In the genomic region with DNA sequence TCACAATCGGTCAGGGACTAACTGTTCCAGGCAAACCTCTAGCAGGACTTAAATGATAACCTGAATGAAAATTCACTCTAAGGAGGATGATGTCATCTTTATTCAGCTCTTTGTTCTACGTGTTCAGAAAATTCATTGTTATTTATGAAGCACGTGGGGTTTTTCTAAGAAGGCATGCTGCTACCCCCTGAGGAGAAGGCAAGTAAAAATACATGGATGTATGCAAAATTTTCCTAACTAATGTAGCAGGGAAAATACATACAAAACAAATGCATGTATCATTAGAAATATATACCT, we compare ENCODE assay signal across 13 cellular contexts. TPM values are rescaled to one million over a fixed set of nuclear protein-coding genes. Genes with fewer than 3 reads are reported as not detected.
DNase-seq lines count a peak whose midpoint lies in the region; ATAC-seq and TF ChIP-seq lines count a peak whose summit lies in the region.
"Had no signal": no experiment of that assay in that cellular context is flagged by ENCODE, and none has a peak within 500 bp of the region (broad histone marks: within the 10 kb centered on the region; RNA-seq: fewer than 3 reads in every experiment).

No MANE protein-coding gene starts in this region.

- no peak for TF ChIP-seq EP300 in neural cell (conservative IDR thresholded peaks at IDR 0.05; ENCODE audit: poor library complexity, severe bottlenecking)

- peak overlapping the region; percentile 31; the same call in 1 of the 2 replicates for H4K91ac ChIP-seq in IMR-90 (ENCODE audit: insufficient read depth, low read depth, low read length)

- H3K27me3 ChIP-seq in AG04450 (ENCODE audit: control insufficient read depth, insufficient read depth, low read length) (no peaks in the 10 kb centered on the region), IMR-90 (ENCODE audit: control insufficient read depth, insufficient read depth, low read length) (no peaks in the 10 kb centered on the region), endodermal cell (ENCODE audit: control insufficient read depth, insufficient read depth, low read length, poor library complexity, severe bottlenecking) (no peaks in the 10 kb centered on the region), neural cell (ENCODE audit: insufficient read depth, low read depth, low read length) (no peaks in the 10 kb centered on the region)

- H4K5ac ChIP-seq in IMR-90 (ENCODE audit: low read depth, low read length) = no peak overlapping the region

- no peak for ATAC-seq in IMR-90 (ENCODE audit: low read depth)
- ATAC-seq in GM18907 (IDR thresholded peaks at IDR 0.05; ENCODE audit: unreplicated experiment) = no peak

- peak overlapping the region; percentile 18; the same call in 1 of the 2 replicates for H2BK20ac ChIP-seq in IMR-90 (ENCODE audit: low read depth, low read length)

- POLR2A ChIA-PET in AG04450 (lab: Yijun Ruan, JAX) (no interaction called here), IMR-90 (lab: Charles Lee; ENCODE audit: unreplicated experiment) (no interaction called here)

- peak overlapping the region; percentile 5; the same call in 1 of the 3 replicates for H2BK15ac ChIP-seq in IMR-90 (ENCODE audit: low read depth, low read length)

- peaks cover 9% of the 10 kb centered on the region for H3K4me1 ChIP-seq in IMR-90 (ENCODE audit: control insufficient read depth, insufficient read depth, low read length)
- peaks cover 5% of the 10 kb centered on the region for H3K4me1 ChIP-seq in endodermal cell (ENCODE audit: control insufficient read depth, insufficient read depth, low read length)

- peak overlapping the region; percentile 40 for H3K4me3 Mint-ChIP-seq in endodermal cell

- no CpG with 5 or more reads among the region's 3 CpGs for WGBS in IMR-90 (ENCODE audit: extremely low coverage in 2 of 2, insufficient read length in 1 of 2), 2 experiments
- 38 to 52% methylated on average over 2 to 3 of the region's 3 CpGs for WGBS in endodermal cell (ENCODE audit: insufficient coverage in 1 of 2, insufficient read length in 1 of 2), 2 experiments

- H3K36me3 ChIP-seq in IMR-90 (ENCODE audit: control insufficient read depth, insufficient read depth, low read length) = no peaks in the 10 kb centered on the region
- no peaks in the 10 kb centered on the region for H3K36me3 ChIP-seq in endodermal cell (ENCODE audit: control insufficient read depth, insufficient read depth, low read length)
- H3K36me3 ChIP-seq in neural cell (ENCODE audit: insufficient read depth, low read length) = no peaks in the 10 kb centered on the region

- no peaks in the 10 kb centered on the region for H3K79me1 ChIP-seq in IMR-90 (ENCODE audit: low read depth in 1 of 2, low read length in 2 of 2)

- peaks cover 20% of the 10 kb centered on the region for H3K4me1 Mint-ChIP-seq in endodermal cell

- H3K4me2 ChIP-seq in IMR-90 (ENCODE audit: low read depth, low read length) (peak overlapping the region; percentile 18; the same call in 1 of the 2 replicates), neural cell (ENCODE audit: low read length) (peak overlapping the region; percentile 60)

- in situ Hi-C loops in IMR-90 (cut with MboI; ENCODE audit: low sequenced_read_pairs) = no loop called here

- peak overlapping the region; percentile 50; the same call in 1 of the 2 replicates for H3K4ac ChIP-seq in IMR-90 (ENCODE audit: low read depth, low read length)

- H2AK5ac ChIP-seq in IMR-90 (ENCODE audit: low read depth, low read length) = no peak overlapping the region

- H3K27ac ChIP-seq in AG04450 (ENCODE audit: low read depth, low read length) (peak overlapping the region; percentile 61), IMR-90 (ENCODE audit: insufficient read depth, low read length) (peak overlapping the region; percentile 30), endodermal cell (ENCODE audit: low read depth, low read length) (peak overlapping the region; percentile 97), neural cell (ENCODE audit: low read length) (peak overlapping the region; percentile 99)

- H3K36me3 Mint-ChIP-seq in endodermal cell (ENCODE audit: low read depth) = no peaks in the 10 kb centered on the region

- H3K9ac ChIP-seq in IMR-90 (ENCODE audit: low read depth, low read length) = no peak overlapping the region
- H3K9ac ChIP-seq in endodermal cell (ENCODE audit: extremely low read depth, low read length, poor library complexity, severe bottlenecking) = peak overlapping the region; percentile 6
- peak overlapping the region; percentile 96 for H3K9ac ChIP-seq in neural cell (ENCODE audit: low read length)

- H3K9me3 ChIP-seq in AG04450 (ENCODE audit: control insufficient read depth, insufficient read depth, low read length) (no peaks in the 10 kb centered on the region; the same call in 1 of the 2 replicates), IMR-90 (ENCODE audit: control insufficient read depth, insufficient read depth, low read length) (no peaks in the 10 kb centered on the region), endodermal cell (ENCODE audit: control insufficient read depth, low read length) (peaks cover under 1% of the 10 kb centered on the region), neural cell (ENCODE audit: low read length) (no peaks in the 10 kb centered on the region)

- H3K23ac ChIP-seq in IMR-90 (ENCODE audit: low read depth, low read length) = no peak overlapping the region

- TF ChIP-seq POLR2A in IMR-90 (IDR thresholded peaks at IDR 0.05; ENCODE audit: low read depth, low read length) = no peak

- peak overlapping the region; percentile 65; the same call in 1 of the 2 replicates for H3K14ac ChIP-seq in IMR-90 (replicated peaks; ENCODE audit: low read depth, low read length)

- H3K9me3 Mint-ChIP-seq in endodermal cell = peaks cover 3% of the 10 kb centered on the region

- no peaks in the 10 kb centered on the region for H3K27me3 Mint-ChIP-seq in endodermal cell (ENCODE audit: insufficient read depth)

- intact Hi-C loops in IMR-90 (cut with micrococcal nuclease) = no loop called here

- no peak overlapping the region for H2BK5ac ChIP-seq in IMR-90 (ENCODE audit: low read depth, low read length, poor library complexity, severe bottlenecking)

- no peak overlapping the region for H3K18ac ChIP-seq in IMR-90 (ENCODE audit: low read depth, low read length)

- peaks cover 3% of the 10 kb centered on the region for H3F3A ChIP-seq in neural cell (ENCODE audit: insufficient read depth, low read length, poor library complexity, severe bottlenecking)

- H3K27ac Mint-ChIP-seq in endodermal cell = peak overlapping the region; percentile 11

- no peaks in the 10 kb centered on the region for H3K9me2 ChIP-seq in neural cell (ENCODE audit: insufficient read depth, low read length)

- no peak for TF ChIP-seq CTCF in AG04450 (IDR thresholded peaks at IDR 0.05; ENCODE audit: low read depth, low read length)
- TF ChIP-seq CTCF in IMR-90 (conservative IDR thresholded peaks at IDR 0.05; ENCODE audit: low read depth, low read length) = no peak
- no peak for TF ChIP-seq CTCF in endodermal cell (conservative IDR thresholded peaks at IDR 0.05)
- TF ChIP-seq CTCF in neural cell (IDR thresholded peaks at IDR 0.05; ENCODE audit: poor library complexity, severe bottlenecking) = no peak

- no peak overlapping the region for H2AK9ac ChIP-seq in IMR-90 (replicated peaks; ENCODE audit: low read depth, low read length, poor library complexity)

- peak overlapping the region; percentile 53 to 73 for H4K8ac ChIP-seq in IMR-90 (ENCODE audit: low read depth in 2 of 2, low read length in 2 of 2)

- CTCF ChIA-PET in AG04450 (lab: Charles Lee) = no interaction called here
- CTCF ChIA-PET in IMR-90 (lab: Yijun Ruan, JAX) = no interaction called here

- H2BK120ac ChIP-seq in IMR-90 (ENCODE audit: low read depth, low read length) = peak overlapping the region; percentile 60; the same call in 1 of the 2 replicates

- no peak overlapping the region for H3K4me3 ChIP-seq in AG04450 (ENCODE audit: low read depth, low read length)
- no peak overlapping the region for H3K4me3 ChIP-seq in IMR-90 (ENCODE audit: insufficient read depth, low read depth, low read length)
- H3K4me3 ChIP-seq in endodermal cell (ENCODE audit: low read length) = no peak overlapping the region
- H3K4me3 ChIP-seq in neural cell (ENCODE audit: low read length) = peak overlapping the region; percentile 68

- dilution Hi-C loops in IMR-90 (cut with HindIII; ENCODE audit: low sequenced_read_pairs, unreplicated experiment) = no loop called here

- DNase-seq in AG04450 (ENCODE audit: low read depth, low spot score) = no peak
- DNase-seq in IMR-90 = no peak
- no peak for DNase-seq in endodermal cell
- no peak for DNase-seq in activated T-cell treated with anti-CD3 and anti-CD28 coated beads, Interleukin-2, amount 50 U/mL, for 1 hour
- DNase-seq in NCI-H2029 (lab: John Stamatoyannopoulos, UW) = no peak
- DNase-seq in GDM1 (lab: John Stamatoyannopoulos, UW) = no peak
- DNase-seq: activated CD4-positive, alpha-beta T cell treated with anti-CD3 and anti-CD28 coated beads for 48 hours; activated T-cell treated with anti-CD3 and anti-CD28 coated beads, Interleukin-2, amount 50 U/mL, for 48 hours; AML-193; NCI-H1048; NK-92 treated with Interleukin-12 subunit alpha and Interleukin-12 subunit beta, amount 100 ng/mL, for 24 hours had no signal

- H3K79me2 ChIP-seq in neural cell (replicated peaks; ENCODE audit: insufficient read depth, low read length) = no peaks in the 10 kb centered on the region

- peak overlapping the region; percentile 92 for H2AFZ ChIP-seq in IMR-90 (replicated peaks; ENCODE audit: low read length, poor library complexity)
- H2AFZ ChIP-seq in neural cell (ENCODE audit: low read depth, low read length) = peak overlapping the region; percentile 3

- no TSS peak for BruUV-seq in IMR-90 (replicated peaks; lab: Mats Ljungman, UMichigan)

- TF ChIP-seq RAD21 in IMR-90 (IDR thresholded peaks at IDR 0.05; ENCODE audit: low read length) (no peak), neural cell (conservative IDR thresholded peaks at IDR 0.05) (no peak)

- H4K20me1 ChIP-seq in IMR-90 (ENCODE audit: insufficient read depth, low read length) (no peaks in the 10 kb centered on the region), neural cell (ENCODE audit: insufficient read depth) (no peaks in the 10 kb centered on the region)

- H3K9me1 ChIP-seq in IMR-90 (ENCODE audit: insufficient read depth, low read length) = no peaks in the 10 kb centered on the region; the same call in 1 of the 2 replicates

- H3K56ac ChIP-seq in IMR-90 (ENCODE audit: extremely low read depth, insufficient read depth, low read length) = peak overlapping the region; percentile 38; the same call in 1 of the 2 replicates

TF ChIP-seq in IMR-90, 13 proteins besides CTCF, POLR2A, EP300 and RAD21 (continues in another document):
- no peak for TF ChIP-seq CHD1 (IDR thresholded peaks at IDR 0.05; ENCODE audit: low read depth, low read length)

TF ChIP-seq in neural cell, 6 proteins besides CTCF, POLR2A, EP300 and RAD21 (continues in another document):
- no peak for TF ChIP-seq SMC3 (conservative IDR thresholded peaks at IDR 0.05; ENCODE audit: poor library complexity)

RNA-seq across cellular contexts. Expression of a gene that starts 42.7 kb away (rescaled TPM):
- 11.8 and 12.6 TPM in 2 replicates for polyA plus RNA-seq in AG04450 (2011; rRNA removed)
- polyA minus RNA-seq in AG04450 (2011; rRNA and poly(A)+ RNA removed) = 32.4 and 37.6 TPM in 2 replicates
- total RNA-seq in IMR-90 (2012; rRNA removed) = 11.1 and 13.9 TPM in 2 replicates
- polyA plus RNA-seq in IMR-90 (2012; rRNA removed) = 7.3 and 9.7 TPM in 2 replicates
- polyA plus RNA-seq in IMR-90 (2012; cell fraction: cytosol; rRNA removed) = 3.4 and 8.9 TPM in 2 replicates
- polyA plus RNA-seq in IMR-90 (2012; cell fraction: nucleus; rRNA removed; ENCODE audit: low replicate concordance) = 20.5 and 29.3 TPM in 2 replicates
- total RNA-seq in endodermal cell = 10 to 100 TPM; 10.4 to 15.9 TPM
- polyA plus RNA-seq in endodermal cell (2013, experiment 1 of 2) = 4.0 TPM
- 4.2 TPM for polyA plus RNA-seq in endodermal cell (2013, experiment 2 of 2)
- polyA plus RNA-seq in neural cell = 23.6 and 28.2 TPM in 2 replicates
- 103 and 128 TPM in 2 replicates for polyA minus RNA-seq in neural cell

Comparison
In these comparisons a context has a peak if more than half of its experiments do, and no peak if none do; other contexts are left out.
1. H3K27ac ChIP-seq: peak in every context shown above with its lines; median percentile 99 in neural cell; 97 in endodermal cell; 61 in AG04450; 30 in IMR-90.